Comparison of ENCODE assay signal across 10 cellular contexts in the genomic region with DNA sequence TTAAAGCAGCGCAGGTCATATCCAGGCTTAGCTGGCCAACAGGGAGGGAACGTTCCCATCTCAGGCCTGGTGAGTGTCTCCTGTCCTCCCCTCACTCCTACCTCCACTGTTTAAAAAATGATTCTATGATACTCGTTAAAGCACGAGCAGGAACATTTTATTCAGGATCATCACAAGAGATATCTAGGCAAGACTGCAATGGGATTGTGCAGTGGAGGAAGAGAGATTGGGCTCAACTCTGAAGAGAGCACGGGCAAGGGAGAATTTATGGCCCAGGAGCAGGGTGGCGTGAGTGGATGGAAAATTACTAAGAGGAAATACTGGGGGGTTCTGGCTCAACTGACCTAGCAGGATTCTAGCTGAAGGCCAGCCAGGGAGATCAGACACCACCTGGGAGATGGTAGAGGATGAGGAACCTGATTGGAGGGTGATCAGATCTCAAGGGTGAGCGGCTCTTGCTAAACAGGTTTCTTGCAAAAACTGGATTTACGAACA. TPM values are rescaled to one million over a fixed set of nuclear protein-coding genes. Genes with fewer than 3 reads are reported as not detected.
DNase-seq lines count a peak whose midpoint lies in the region; TF ChIP-seq lines count a peak whose summit lies in the region.
"Had no signal": no experiment of that assay in that cellular context is flagged by ENCODE, and none has a peak within 500 bp of the region (broad histone marks: within the 10 kb centered on the region; RNA-seq: fewer than 3 reads in every experiment).

No MANE protein-coding gene starts in this region.

- TF ChIP-seq POLR2A in Peyer's patch (IDR thresholded peaks at IDR 0.05) (no peak), thyroid gland (IDR thresholded peaks at IDR 0.05) (no peak)

- no peak for TF ChIP-seq CTCF in Peyer's patch (IDR thresholded peaks at IDR 0.05)
- TF ChIP-seq CTCF in colonic mucosa (IDR thresholded peaks at IDR 0.05), result no peak
- TF ChIP-seq CTCF in thyroid gland (IDR thresholded peaks at IDR 0.05), result no peak

- intact Hi-C loops in colonic mucosa (cut with DNase I), result no loop called here
- intact Hi-C loops in thyroid gland (cut with DNase I), result loop anchor here (2.0 kb wide), 1 partner anchor 19 kb away; no protein-coding TSS in a partner anchor

- DNase-seq in Peyer's patch (no peak), colonic mucosa (no peak), thyroid gland (no peak), GM19240 (ENCODE audit: insufficient read length, low spot score) (no peak), activated gamma-delta T cell treated with Interleukin-2 at 50 U/mL for 16 hours (no peak), AG08396 (ENCODE audit: low spot score) (no peak)
- DNase-seq: NCI-H774; stimulated activated CD4-positive, alpha-beta T cell treated with anti-CD3 and anti-CD28 coated beads, Interleukin-2, amount 100 ng/mL, for 48 hours had no signal

- H3K9ac ChIP-seq in colonic mucosa (ENCODE audit: low read depth in 2 of 2, low read length in 2 of 2), result no peak overlapping the region
- H3K9ac ChIP-seq in mucosa of stomach (ENCODE audit: low read length), result peak overlapping the region; percentile 29

- peaks cover 0 to 67% (median 12%) of the 10 kb centered on the region in 4 donors for H3K4me1 ChIP-seq in Peyer's patch
- H3K4me1 ChIP-seq in colonic mucosa, result peaks cover 30% of the 10 kb centered on the region
- peaks cover 73% of the 10 kb centered on the region for H3K4me1 ChIP-seq in mucosa of stomach (ENCODE audit: control insufficient read depth, insufficient read depth, low read length)
- peaks cover 39 to 69% of the 10 kb centered on the region in 2 donors for H3K4me1 ChIP-seq in thyroid gland

- H3K27me3 ChIP-seq in Peyer's patch (no peaks in the 10 kb centered on the region), colonic mucosa (no peaks in the 10 kb centered on the region), mucosa of stomach (ENCODE audit: control insufficient read depth, insufficient read depth, low read length) (no peaks in the 10 kb centered on the region), thyroid gland (no peaks in the 10 kb centered on the region)
- H3K27me3 ChIP-seq: MG63 had no signal

- H3K36me3 ChIP-seq in Peyer's patch, result no peaks in the 10 kb centered on the region
- no peaks in the 10 kb centered on the region for H3K36me3 ChIP-seq in colonic mucosa
- H3K36me3 ChIP-seq in mucosa of stomach (ENCODE audit: control insufficient read depth, insufficient read depth, low read length), result no peaks in the 10 kb centered on the region
- no peaks in the 10 kb centered on the region for H3K36me3 ChIP-seq in thyroid gland
- H3K36me3 ChIP-seq: MG63 had no signal

- no peak overlapping the region for H3K4me3 ChIP-seq in Peyer's patch
- no peak overlapping the region for H3K4me3 ChIP-seq in colonic mucosa
- H3K4me3 ChIP-seq in mucosa of stomach (ENCODE audit: low read length), result no peak overlapping the region
- H3K4me3 ChIP-seq in thyroid gland (replicated peaks in 1 of 3), result no peak overlapping the region

- WGBS in thyroid gland, 2 donors, result 85% methylated on average over 8 of the region's 8 CpGs

- H3K9me3 ChIP-seq in Peyer's patch (no peaks in the 10 kb centered on the region), colonic mucosa (no peaks in the 10 kb centered on the region), mucosa of stomach (ENCODE audit: control insufficient read depth, low read length) (no peaks in the 10 kb centered on the region), thyroid gland (no peaks in the 10 kb centered on the region)
- H3K9me3 ChIP-seq: MG63 had no signal

- H3K27ac ChIP-seq in Peyer's patch (peak overlapping the region; percentile 65 to 88 (median 84)), colonic mucosa (peak overlapping the region; percentile 92), thyroid gland (peak overlapping the region; percentile 87 to 100 (median 100))

RNA-seq across cellular contexts. Expression of a gene that starts 9.0 kb away (rescaled TPM):
- total RNA-seq in Peyer's patch (100 to 1,000 TPM in 1 of 4 donors, 10 to 100 TPM in 3; 59.0 to 139 (median 88.3) TPM), colonic mucosa (100 to 1,000 TPM; 539 to 844 TPM), thyroid gland (100 to 1,000 TPM; 388 to 879 (median 551) TPM)
